In genomic region chr16:68216240-68216639, GRCh38 we compare ENCODE assay signal across 16 cellular contexts. TPM values are rescaled to one million over a fixed set of nuclear protein-coding genes. Genes with fewer than 3 reads are reported as not detected.
A peak's percentile ranks its signal among the peaks of the same experiment; 100 is the strongest.
DNase-seq lines count a peak whose midpoint lies in the region; ATAC-seq and TF ChIP-seq lines count a peak whose summit lies in the region.
"Had no signal": no experiment of that assay in that cellular context is flagged by ENCODE, and none has a peak within 500 bp of the region (broad histone marks: within the 10 kb centered on the region; RNA-seq: fewer than 3 reads in every experiment).

No MANE protein-coding gene starts in this region.

- intact Hi-C loops in naive thymus-derived CD4-positive, alpha-beta T cell (cut with micrococcal nuclease) = no loop called here

- ATAC-seq in CD4-positive, CD25-positive, alpha-beta regulatory T cell (ENCODE audit: low read depth in 2 of 2) = no peak
- ATAC-seq in activated CD8-positive, alpha-beta T cell treated with anti-CD3 and anti-CD28 coated beads, Interleukin-2, amount 10 ng/mL, durations not matched to agents 7 days and 5 days = no peak
- no peak for ATAC-seq in naive thymus-derived CD4-positive, alpha-beta T cell
- no peak for ATAC-seq in activated CD4-positive, CD25-positive, alpha-beta regulatory T cell treated with anti-CD3 and anti-CD28 coated beads, Interleukin-2, amount 50 U/mL, for 24 hours
- no peak for ATAC-seq in GM19035 (IDR thresholded peaks at IDR 0.05; ENCODE audit: unreplicated experiment)
- ATAC-seq in HG03565 (IDR thresholded peaks at IDR 0.05; ENCODE audit: unreplicated experiment) = no peak
- ATAC-seq: GM23338 had no signal

- H3K4me3 ChIP-seq in CD4-positive, CD25-positive, alpha-beta regulatory T cell (ENCODE audit: low read depth, low read length) = no peak overlapping the region
- H3K4me3 ChIP-seq in naive thymus-derived CD4-positive, alpha-beta T cell (ENCODE audit: low read length) = no peak overlapping the region
- H3K4me3 ChIP-seq: GM23338 had no signal

- no peak overlapping the region for H3K4me3 Mint-ChIP-seq in CD4-positive, CD25-positive, alpha-beta regulatory T cell
- no peak overlapping the region for H3K4me3 Mint-ChIP-seq in activated CD8-positive, alpha-beta T cell treated with anti-CD3 and anti-CD28 coated beads, Interleukin-2, amount 10 ng/mL, durations not matched to agents 7 days and 5 days
- no peak overlapping the region for H3K4me3 Mint-ChIP-seq in naive thymus-derived CD4-positive, alpha-beta T cell
- H3K4me3 Mint-ChIP-seq: GM23338 had no signal

- no peak for DNase-seq in CD4-positive, CD25-positive, alpha-beta regulatory T cell
- no peak for DNase-seq in activated CD8-positive, alpha-beta T cell treated with anti-CD3 and anti-CD28 coated beads, Interleukin-2, amount 10 ng/mL, durations not matched to agents 7 days and 5 days
- DNase-seq in naive thymus-derived CD4-positive, alpha-beta T cell = no peak
- DNase-seq: BE2C, COR-L47, DMS79 treated with DMSO at 0.1 percent for 48 hours, MV-4-11, NCI-H1436, NCI-H2029 treated with DMSO at 0.1 percent for 48 hours, NCI-H510A treated with DMSO at 0.1 percent for 48 hours, SIG-M5 had no signal

- TF ChIP-seq CTCF in C4-2B (conservative IDR thresholded peaks at IDR 0.05) = no peak

- H3K27me3 ChIP-seq in CD4-positive, CD25-positive, alpha-beta regulatory T cell (ENCODE audit: control insufficient read depth, insufficient read depth, low read length) = no peaks in the 10 kb centered on the region
- H3K27me3 ChIP-seq in naive thymus-derived CD4-positive, alpha-beta T cell (ENCODE audit: control insufficient read depth in 2 of 2, insufficient read depth in 2 of 2, low read length in 2 of 2) = no peaks in the 10 kb centered on the region
- H3K27me3 ChIP-seq: BE2C had no signal

- peak overlapping the region in 2 of 3 donors; percentile 80 to 91 for H3K27ac Mint-ChIP-seq in CD4-positive, CD25-positive, alpha-beta regulatory T cell
- peak overlapping the region; percentile 58 for H3K27ac Mint-ChIP-seq in activated CD8-positive, alpha-beta T cell treated with anti-CD3 and anti-CD28 coated beads, Interleukin-2, amount 10 ng/mL, durations not matched to agents 7 days and 5 days
- H3K27ac Mint-ChIP-seq in naive thymus-derived CD4-positive, alpha-beta T cell = peak overlapping the region; percentile 24 to 97 (median 79)
- H3K27ac Mint-ChIP-seq: GM23338 had no signal

- H3K36me3 Mint-ChIP-seq in CD4-positive, CD25-positive, alpha-beta regulatory T cell = peaks cover 19% of the 10 kb centered on the region
- peaks cover 57% of the 10 kb centered on the region for H3K36me3 Mint-ChIP-seq in activated CD8-positive, alpha-beta T cell treated with anti-CD3 and anti-CD28 coated beads, Interleukin-2, amount 10 ng/mL, durations not matched to agents 7 days and 5 days (ENCODE audit: low read depth)
- peaks cover 4 to 23% (median 13%) of the 10 kb centered on the region in 5 donors for H3K36me3 Mint-ChIP-seq in naive thymus-derived CD4-positive, alpha-beta T cell

- POLR2A ChIA-PET in activated CD8-positive, alpha-beta T cell treated with anti-CD3 and anti-CD28 coated beads, Interleukin-2, amount 10 ng/mL, durations not matched to agents 7 days and 5 days (lab: Charles Lee) = no interaction called here
- POLR2A ChIA-PET in naive thymus-derived CD4-positive, alpha-beta T cell (lab: Charles Lee) = interaction anchor here (0.6 to 1.4 kb wide), 6 partner anchors 12 to 256 kb away, joined by 3 to 5 read pairs (median 4); no protein-coding TSS in a partner anchor

- H3K4me1 Mint-ChIP-seq in CD4-positive, CD25-positive, alpha-beta regulatory T cell = peaks cover 17 to 39% (median 24%) of the 10 kb centered on the region in 4 donors
- H3K4me1 Mint-ChIP-seq in activated CD8-positive, alpha-beta T cell treated with anti-CD3 and anti-CD28 coated beads, Interleukin-2, amount 10 ng/mL, durations not matched to agents 7 days and 5 days (ENCODE audit: low read depth) = peaks cover 20% of the 10 kb centered on the region
- H3K4me1 Mint-ChIP-seq in naive thymus-derived CD4-positive, alpha-beta T cell = peaks cover 18 to 59% (median 52%) of the 10 kb centered on the region in 7 donors

- CTCF ChIA-PET in activated CD8-positive, alpha-beta T cell treated with anti-CD3 and anti-CD28 coated beads, Interleukin-2, amount 10 ng/mL, durations not matched to agents 7 days and 5 days (lab: Charles Lee) = interaction anchor here (1.1 to 2.0 kb wide), 4 partner anchors 11 to 400 kb away, joined by 3 to 9 read pairs (median 5); no protein-coding TSS in a partner anchor
- CTCF ChIA-PET in naive thymus-derived CD4-positive, alpha-beta T cell (lab: Charles Lee) = interaction anchor here (0.6 to 1.6 kb wide), 5 partner anchors 10 to 910 kb away, joined by 3 to 7 read pairs (median 5); no protein-coding TSS in a partner anchor

- H3K9me3 ChIP-seq in CD4-positive, CD25-positive, alpha-beta regulatory T cell (ENCODE audit: control insufficient read depth in 2 of 2, low read length in 2 of 2) = no peaks in the 10 kb centered on the region
- H3K9me3 ChIP-seq in naive thymus-derived CD4-positive, alpha-beta T cell (ENCODE audit: control insufficient read depth in 2 of 3, low read length in 3 of 3) = no peaks in the 10 kb centered on the region
- H3K9me3 ChIP-seq: BE2C had no signal

- no peaks in the 10 kb centered on the region for H3K4me1 ChIP-seq in CD4-positive, CD25-positive, alpha-beta regulatory T cell (ENCODE audit: control insufficient read depth, insufficient read depth, low read length, poor library complexity, severe bottlenecking)
- peaks cover 3 to 12% of the 10 kb centered on the region in 2 donors for H3K4me1 ChIP-seq in naive thymus-derived CD4-positive, alpha-beta T cell (ENCODE audit: control insufficient read depth in 2 of 2, insufficient read depth in 2 of 2, low read length in 2 of 2)
- H3K4me1 ChIP-seq: BE2C had no signal

- H3K36me3 ChIP-seq in CD4-positive, CD25-positive, alpha-beta regulatory T cell (ENCODE audit: control insufficient read depth, insufficient read depth, low read length) = peaks cover 22% of the 10 kb centered on the region
- peaks cover 0 to 19% (median 2%) of the 10 kb centered on the region in 3 experiments for H3K36me3 ChIP-seq in naive thymus-derived CD4-positive, alpha-beta T cell (ENCODE audit: control insufficient read depth in 2 of 3, insufficient read depth in 3 of 3, low read length in 3 of 3)
- H3K36me3 ChIP-seq: BE2C had no signal

- peak overlapping the region; percentile 32; the same call in 1 of the 2 replicates for H3K27ac ChIP-seq in C4-2B
- H3K27ac ChIP-seq in CD4-positive, CD25-positive, alpha-beta regulatory T cell (ENCODE audit: insufficient read depth, low read length, poor library complexity, severe bottlenecking) = no peak overlapping the region
- H3K27ac ChIP-seq in naive thymus-derived CD4-positive, alpha-beta T cell (ENCODE audit: low read depth, low read length) = no peak overlapping the region

- H3K27me3 Mint-ChIP-seq in CD4-positive, CD25-positive, alpha-beta regulatory T cell = no peaks in the 10 kb centered on the region
- H3K27me3 Mint-ChIP-seq in activated CD8-positive, alpha-beta T cell treated with anti-CD3 and anti-CD28 coated beads, Interleukin-2, amount 10 ng/mL, durations not matched to agents 7 days and 5 days (ENCODE audit: low read depth) = no peaks in the 10 kb centered on the region
- H3K27me3 Mint-ChIP-seq in naive thymus-derived CD4-positive, alpha-beta T cell = no peaks in the 10 kb centered on the region

- H3K9me3 Mint-ChIP-seq in CD4-positive, CD25-positive, alpha-beta regulatory T cell = no peaks in the 10 kb centered on the region
- H3K9me3 Mint-ChIP-seq in activated CD8-positive, alpha-beta T cell treated with anti-CD3 and anti-CD28 coated beads, Interleukin-2, amount 10 ng/mL, durations not matched to agents 7 days and 5 days (ENCODE audit: insufficient read depth) = no peaks in the 10 kb centered on the region
- H3K9me3 Mint-ChIP-seq in naive thymus-derived CD4-positive, alpha-beta T cell = no peaks in the 10 kb centered on the region
- H3K9me3 Mint-ChIP-seq: GM23338 had no signal

RNA-seq across cellular contexts. Expression of gene ESRP2, which starts 19.7 kb away (rescaled TPM):
- total RNA-seq in CD4-positive, CD25-positive, alpha-beta regulatory T cell = not detected
- polyA plus RNA-seq in CD4-positive, CD25-positive, alpha-beta regulatory T cell = under 1 TPM; 0.10 to 0.99 (median 0.33) TPM
- under 1 TPM in 1 of 2 experiments, not detected in 1; 0.18 TPM for total RNA-seq in activated CD8-positive, alpha-beta T cell treated with anti-CD3 and anti-CD28 coated beads, Interleukin-2, amount 10 ng/mL, durations not matched to agents 7 days and 5 days
- total RNA-seq in naive thymus-derived CD4-positive, alpha-beta T cell = not detected
- polyA plus RNA-seq in naive thymus-derived CD4-positive, alpha-beta T cell = under 1 TPM; 0.11 to 0.29 TPM

RNA-seq across cellular contexts. Expression of gene PLA2G15, which starts 28.9 kb away (rescaled TPM):
- 9.4 TPM for total RNA-seq in CD4-positive, CD25-positive, alpha-beta regulatory T cell
- 10 to 100 TPM in 1 of 4 donors, 1 to 10 TPM in 3; 7.5 to 10.3 (median 8.8) TPM for polyA plus RNA-seq in CD4-positive, CD25-positive, alpha-beta regulatory T cell
- total RNA-seq in activated CD8-positive, alpha-beta T cell treated with anti-CD3 and anti-CD28 coated beads, Interleukin-2, amount 10 ng/mL, durations not matched to agents 7 days and 5 days = 1 to 10 TPM; 8.6 to 9.4 TPM
- 10 to 100 TPM in 2 of 5 experiments, 1 to 10 TPM in 3; 8.5 to 16.8 (median 9.9) TPM for total RNA-seq in naive thymus-derived CD4-positive, alpha-beta T cell
- 10 to 100 TPM in 1 of 2 donors, 1 to 10 TPM in 1; 6.8 to 15.6 TPM for polyA plus RNA-seq in naive thymus-derived CD4-positive, alpha-beta T cell

RNA-seq across cellular contexts. Expression of gene SLC7A6, which starts 48.1 kb away (rescaled TPM):
- 141 TPM for total RNA-seq in CD4-positive, CD25-positive, alpha-beta regulatory T cell
- 10 to 100 TPM; 10.7 to 21.4 (median 17.4) TPM for polyA plus RNA-seq in CD4-positive, CD25-positive, alpha-beta regulatory T cell
- total RNA-seq in activated CD8-positive, alpha-beta T cell treated with anti-CD3 and anti-CD28 coated beads, Interleukin-2, amount 10 ng/mL, durations not matched to agents 7 days and 5 days = 10 to 100 TPM; 84.1 to 85.0 TPM
- total RNA-seq in naive thymus-derived CD4-positive, alpha-beta T cell = 100 to 1,000 TPM; 112 to 248 (median 207) TPM
- 10 to 100 TPM; 29.3 to 31.1 TPM for polyA plus RNA-seq in naive thymus-derived CD4-positive, alpha-beta T cell
